8 cellular contexts compared by ENCODE assay signal in the genomic region with DNA sequence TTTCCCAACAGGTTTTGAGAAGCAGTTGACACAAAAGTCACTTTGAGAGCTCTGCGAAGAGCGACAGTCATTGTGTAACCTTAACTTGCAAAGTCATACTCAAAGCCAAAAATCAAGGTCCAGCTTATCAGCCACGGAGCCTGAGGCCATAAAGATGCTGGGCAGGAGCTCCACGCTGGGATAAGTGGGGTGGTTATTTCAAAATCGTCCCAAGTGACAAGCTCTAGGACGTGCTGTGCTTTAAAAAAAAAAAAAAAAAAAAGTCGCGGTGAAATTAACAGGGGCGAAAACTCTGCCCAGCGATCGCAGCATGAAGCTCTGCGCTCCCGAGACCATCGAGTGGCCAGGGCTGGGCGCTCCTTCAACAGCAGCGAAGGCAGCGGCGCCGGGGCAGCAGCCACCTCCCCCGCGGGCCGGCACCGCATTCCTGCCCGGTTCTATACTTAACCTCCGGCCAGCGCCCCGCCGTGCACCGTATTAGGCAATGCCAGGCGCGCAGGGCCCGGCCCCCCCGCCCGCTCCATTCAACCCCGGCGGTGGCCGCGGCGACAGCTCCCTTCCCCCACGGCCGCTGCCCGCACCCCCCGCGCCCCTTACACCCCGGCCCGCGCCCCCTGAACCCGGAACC. TPM values are rescaled to one million over a fixed set of nuclear protein-coding genes. Genes with fewer than 3 reads are reported as not detected.
DNase-seq lines count a peak whose midpoint lies in the region; ATAC-seq and TF ChIP-seq lines count a peak whose summit lies in the region.

No MANE protein-coding gene starts in this region.

- peak overlapping the region; percentile 54 for H3K27ac ChIP-seq in fibroblast of lung (ENCODE audit: insufficient read depth, low read length)
- H3K27ac ChIP-seq in thoracic aorta: peak overlapping the region; percentile 96 to 99

- H3K36me3 ChIP-seq in fibroblast of lung (ENCODE audit: control insufficient read depth, insufficient read depth, low read length) (no peaks in the 10 kb centered on the region), thoracic aorta (no peaks in the 10 kb centered on the region)

- no peaks in the 10 kb centered on the region for H3K36me3 Mint-ChIP-seq in naive B cell

- no peaks in the 10 kb centered on the region for H3K27me3 ChIP-seq in fibroblast of lung (ENCODE audit: control insufficient read depth, insufficient read depth, low read length)
- H3K27me3 ChIP-seq in thoracic aorta (replicated peaks; ENCODE audit: insufficient read depth): no peaks in the 10 kb centered on the region

- H3K4me3 Mint-ChIP-seq in naive B cell: peak overlapping the region; percentile 52 to 86 (median 72)

- ATAC-seq in HG02798 (IDR thresholded peaks at IDR 0.05; ENCODE audit: poor library complexity, unreplicated experiment) (peak; percentile 45), naive B cell (ENCODE audit: low read depth in 2 of 2) (peak; percentile 51 to 54), thoracic aorta (ENCODE audit: insufficient number of reproducible peaks, low FRiP score, low read depth) (peak; percentile 78)

- no peak overlapping the region for H3K27ac Mint-ChIP-seq in naive B cell

- peak overlapping the region; percentile 55 for H3K4me2 ChIP-seq in fibroblast of lung (ENCODE audit: extremely low read depth, insufficient read depth, low read length)

- no peaks in the 10 kb centered on the region for H4K20me1 ChIP-seq in fibroblast of lung (ENCODE audit: control insufficient read depth, extremely low read depth, insufficient read depth, low read length)

- H3K4me3 ChIP-seq in fibroblast of lung (replicated peaks in 1 of 4; ENCODE audit: control extremely low read depth in 1 of 4, insufficient read depth in 1 of 4, low read depth in 3 of 4, low read length in 4 of 4): peak overlapping the region; percentile 57 to 80 (median 67)
- H3K4me3 ChIP-seq in thoracic aorta: peak overlapping the region; percentile 96

- no peaks in the 10 kb centered on the region for H3K9me3 Mint-ChIP-seq in naive B cell

- H2AFZ ChIP-seq in fibroblast of lung (ENCODE audit: low read length): peak overlapping the region; percentile 6

- TF ChIP-seq CTCF in fibroblast of lung (conservative IDR thresholded peaks at IDR 0.05 in 1 of 2, IDR thresholded peaks at IDR 0.05 in 1 of 2; ENCODE audit: low read depth in 1 of 2, low read length in 2 of 2) (no peak), thoracic aorta (IDR thresholded peaks at IDR 0.05) (no peak)

- no peaks in the 10 kb centered on the region for H3K9me3 ChIP-seq in fibroblast of lung (ENCODE audit: control insufficient read depth, insufficient read depth, low read depth, low read length)
- H3K9me3 ChIP-seq in thoracic aorta: no peaks in the 10 kb centered on the region

- peaks cover 5 to 13% (median 9%) of the 10 kb centered on the region in 3 donors for H3K4me1 Mint-ChIP-seq in naive B cell

- H3K79me2 ChIP-seq in fibroblast of lung (ENCODE audit: control insufficient read depth, insufficient read depth, low read length): no peaks in the 10 kb centered on the region

- peaks cover 8 to 25% (median 14%) of the 10 kb centered on the region in 3 donors for H3K27me3 Mint-ChIP-seq in naive B cell

- no peaks in the 10 kb centered on the region for H3K4me1 ChIP-seq in fibroblast of lung (ENCODE audit: control insufficient read depth, extremely low read depth, insufficient read depth, low read length)
- H3K4me1 ChIP-seq in thoracic aorta (ENCODE audit: control insufficient read depth in 1 of 2, low read depth in 2 of 2): peaks cover 3 to 22% of the 10 kb centered on the region in 2 donors

- DNase-seq in NCI-H82 (lab: John Stamatoyannopoulos, UW) (peak; percentile 59), NCI-H82 treated with DMSO at 0.1 percent for 48 hours (lab: John Stamatoyannopoulos, UW; ENCODE audit: unreplicated experiment) (no peak), NCI-H69 (lab: John Stamatoyannopoulos, UW) (peak; percentile 40), activated T-helper 1 cell treated with Interleukin-2 at 50 U/mL for 16 hours (ENCODE audit: low read depth) (peak; percentile 7), fibroblast of lung (ENCODE audit: low read depth in 2 of 2) (peak; percentile 45 to 67), naive B cell (peak; percentile 15), thoracic aorta (ENCODE audit: low spot score) (peak; percentile 68)

- H3K9ac ChIP-seq in fibroblast of lung (ENCODE audit: insufficient read depth, low read length): peak overlapping the region; percentile 69

RNA-seq across cellular contexts. Expression of a gene that starts 0.7 kb away (rescaled TPM):
- total RNA-seq in fibroblast of lung (23.1 and 37.7 TPM in 2 replicates), thoracic aorta (100 to 1,000 TPM in 1 of 2 donors, 10 to 100 TPM in 1; 82.2 to 109 TPM)
- polyA plus RNA-seq in fibroblast of lung (29.6 and 53.4 TPM in 2 replicates), naive B cell (ENCODE audit: low read depth in 6 of 6) (under 1 TPM in 2 of 6 donors, not detected in 4; 0.43 to 0.44 TPM)
- 37.6 and 60.0 TPM in 2 replicates for polyA plus RNA-seq in fibroblast of lung (2012)
- polyA minus RNA-seq in fibroblast of lung (ENCODE audit: low replicate concordance): 7.6 and 7.7 TPM in 2 replicates

RNA-seq across cellular contexts. Expression of a gene that starts 27.4 kb away (rescaled TPM):
- total RNA-seq in fibroblast of lung (21.6 and 27.9 TPM in 2 replicates), thoracic aorta (10 to 100 TPM; 26.1 to 28.4 TPM)
- polyA plus RNA-seq in fibroblast of lung (48.7 and 50.0 TPM in 2 replicates), naive B cell (ENCODE audit: low read depth in 6 of 6) (10 to 100 TPM in 1 of 6 donors, 1 to 10 TPM in 5; 4.4 to 12.5 (median 7.9) TPM)
- 19.4 and 20.2 TPM in 2 replicates for polyA plus RNA-seq in fibroblast of lung (2012)
- 16.3 and 20.1 TPM in 2 replicates for polyA minus RNA-seq in fibroblast of lung (ENCODE audit: low replicate concordance)
